1 cellular context compared by ENCODE assay signal in the genomic region with DNA sequence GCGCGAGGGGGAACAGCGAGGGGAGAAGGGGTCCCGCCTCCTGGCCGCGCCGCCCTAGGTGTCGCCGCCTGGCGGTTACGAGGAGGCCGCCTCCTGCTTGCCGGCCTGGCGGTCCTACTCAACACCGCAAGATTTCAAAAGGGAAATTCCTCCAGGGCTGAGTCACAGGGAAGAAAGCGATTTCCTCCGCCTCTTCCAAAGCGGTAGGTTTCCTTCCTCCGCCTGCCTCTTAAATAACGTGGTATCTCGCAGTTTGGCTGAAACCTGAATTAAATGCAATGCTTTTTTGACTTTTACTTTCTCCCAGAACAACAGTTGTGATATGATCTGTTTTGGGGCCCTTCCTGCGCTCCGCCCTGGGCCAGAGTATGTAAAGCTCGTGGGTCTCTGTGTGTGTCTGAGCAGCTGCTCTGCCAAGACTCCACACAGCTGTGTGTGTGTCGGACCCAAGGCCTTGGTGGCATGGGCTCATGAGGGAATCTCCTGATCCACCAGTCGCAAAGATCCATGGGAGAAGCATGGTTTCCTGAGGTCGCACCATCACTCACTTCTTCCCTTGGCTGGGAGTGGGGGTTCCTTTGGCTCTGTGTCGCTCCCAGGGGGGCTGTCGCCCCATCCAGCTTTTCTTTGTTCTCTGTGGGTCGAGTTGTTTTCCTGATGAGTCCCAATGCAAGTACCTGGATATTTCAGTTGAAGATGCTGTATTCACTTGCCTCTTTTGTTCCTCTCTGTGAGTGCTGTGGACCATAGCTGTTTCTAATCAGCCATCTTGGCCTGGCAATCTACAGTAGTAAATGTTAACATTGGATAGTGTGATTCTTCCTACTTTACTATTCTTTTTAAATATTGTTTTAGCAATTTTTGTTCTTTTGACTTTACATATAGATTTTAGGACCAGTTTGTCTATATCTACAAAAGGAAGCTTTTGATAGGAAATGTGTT.
A peak's percentile ranks its signal among the peaks of the same experiment; 100 is the strongest.
TF ChIP-seq lines count a peak whose summit lies in the region.

No MANE protein-coding gene starts in this region.

TF ChIP-seq in WTC11, 78 proteins besides CTCF, POLR2A, EP300 and RAD21 (continued from another document):
- TF ChIP-seq, protein P1, sequence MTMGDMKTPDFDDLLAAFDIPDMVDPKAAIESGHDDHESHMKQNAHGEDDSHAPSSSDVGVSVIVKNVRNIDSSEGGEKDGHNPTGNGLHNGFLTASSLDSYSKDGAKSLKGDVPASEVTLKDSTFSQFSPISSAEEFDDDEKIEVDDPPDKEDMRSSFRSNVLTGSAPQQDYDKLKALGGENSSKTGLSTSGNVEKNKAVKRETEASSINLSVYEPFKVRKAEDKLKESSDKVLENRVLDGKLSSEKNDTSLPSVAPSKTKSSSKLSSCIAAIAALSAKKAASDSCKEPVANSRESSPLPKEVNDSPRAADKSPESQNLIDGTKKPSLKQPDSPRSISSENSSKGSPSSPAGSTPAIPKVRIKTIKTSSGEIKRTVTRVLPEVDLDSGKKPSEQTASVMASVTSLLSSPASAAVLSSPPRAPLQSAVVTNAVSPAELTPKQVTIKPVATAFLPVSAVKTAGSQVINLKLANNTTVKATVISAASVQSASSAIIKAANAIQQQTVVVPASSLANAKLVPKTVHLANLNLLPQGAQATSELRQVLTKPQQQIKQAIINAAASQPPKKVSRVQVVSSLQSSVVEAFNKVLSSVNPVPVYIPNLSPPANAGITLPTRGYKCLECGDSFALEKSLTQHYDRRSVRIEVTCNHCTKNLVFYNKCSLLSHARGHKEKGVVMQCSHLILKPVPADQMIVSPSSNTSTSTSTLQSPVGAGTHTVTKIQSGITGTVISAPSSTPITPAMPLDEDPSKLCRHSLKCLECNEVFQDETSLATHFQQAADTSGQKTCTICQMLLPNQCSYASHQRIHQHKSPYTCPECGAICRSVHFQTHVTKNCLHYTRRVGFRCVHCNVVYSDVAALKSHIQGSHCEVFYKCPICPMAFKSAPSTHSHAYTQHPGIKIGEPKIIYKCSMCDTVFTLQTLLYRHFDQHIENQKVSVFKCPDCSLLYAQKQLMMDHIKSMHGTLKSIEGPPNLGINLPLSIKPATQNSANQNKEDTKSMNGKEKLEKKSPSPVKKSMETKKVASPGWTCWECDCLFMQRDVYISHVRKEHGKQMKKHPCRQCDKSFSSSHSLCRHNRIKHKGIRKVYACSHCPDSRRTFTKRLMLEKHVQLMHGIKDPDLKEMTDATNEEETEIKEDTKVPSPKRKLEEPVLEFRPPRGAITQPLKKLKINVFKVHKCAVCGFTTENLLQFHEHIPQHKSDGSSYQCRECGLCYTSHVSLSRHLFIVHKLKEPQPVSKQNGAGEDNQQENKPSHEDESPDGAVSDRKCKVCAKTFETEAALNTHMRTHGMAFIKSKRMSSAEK (CRISPR knock-in tag; IDR thresholded peaks at IDR 0.05; ENCODE audit: borderline replicate concordance) = peak; percentile 67; the same call in 1 of the 2 replicates
- TF ChIP-seq ETV6 (CRISPR knock-in tag; IDR thresholded peaks at IDR 0.05) = peak; percentile 30; the same call in 1 of the 2 replicates
- TF ChIP-seq CREB1 (CRISPR knock-in tag; IDR thresholded peaks at IDR 0.05) = no peak
- no peak for TF ChIP-seq SOX15 (CRISPR knock-in tag; IDR thresholded peaks at IDR 0.05)
- no peak for TF ChIP-seq TEAD1 (CRISPR knock-in tag; IDR thresholded peaks at IDR 0.05)
- TF ChIP-seq NFYB (CRISPR knock-in tag; conservative IDR thresholded peaks at IDR 0.05; ENCODE audit: low read depth) = no peak
